7 cellular contexts compared by ENCODE assay signal in genomic region chr6:47265971-47266370, GRCh38.
"Had no signal": no experiment of that assay in that cellular context is flagged by ENCODE, and none has a peak within 500 bp of the region (broad histone marks: within the 10 kb centered on the region; RNA-seq: fewer than 3 reads in every experiment).

No MANE protein-coding gene starts in this region.

- DNase-seq: H9, HCEC 1CT had no signal

- H2AFZ ChIP-seq: GM23338 had no signal

- H3K27ac Mint-ChIP-seq: GM23338, IgD-negative memory B cell had no signal

- H3K4me1 Mint-ChIP-seq: IgD-negative memory B cell had no signal

- H3K27me3 Mint-ChIP-seq: IgD-negative memory B cell had no signal

- H3K4me3 Mint-ChIP-seq: GM23338, IgD-negative memory B cell had no signal

- H3K36me3 Mint-ChIP-seq: IgD-negative memory B cell had no signal

- FAIRE-seq: H1, H54, HTR-8/SVneo had no signal

- H3K9me3 Mint-ChIP-seq: GM23338, H9 had no signal

- H3K4me3 ChIP-seq: GM23338 had no signal

- ATAC-seq: GM23338 had no signal
